8 cellular contexts compared by ENCODE assay signal in genomic region chr6:2857580-2858337, GRCh38. TPM values are rescaled to one million over a fixed set of nuclear protein-coding genes. Genes with fewer than 3 reads are reported as not detected.
DNase-seq lines count a peak whose midpoint lies in the region; ATAC-seq and TF ChIP-seq lines count a peak whose summit lies in the region.

No MANE protein-coding gene starts in this region.

- H3K27me3 ChIP-seq in A673 (replicated peaks; ENCODE audit: insufficient read depth, low read depth, low read length, poor library complexity) (no peaks in the 10 kb centered on the region), uterus (no peaks in the 10 kb centered on the region)

- H3K9me3 Mint-ChIP-seq in osteocyte (ENCODE audit: unreplicated experiment) = no peaks in the 10 kb centered on the region

- no peak for TF ChIP-seq POLR2A in uterus (IDR thresholded peaks at IDR 0.05)

- no peak overlapping the region for H3K4me3 Mint-ChIP-seq in osteocyte (ENCODE audit: unreplicated experiment)

- DNase-seq in A673 (ENCODE audit: low spot score) (peak; percentile 88), HT-29 (ENCODE audit: low spot score) (peak; percentile 61), osteocyte (ENCODE audit: extremely low spot score, unreplicated experiment) (peak; percentile 74), uterus (no peak), GOT3 (lab: John Stamatoyannopoulos, UW) (no peak)
- peak; percentile 51 to 62 for DNase-seq in activated CD4-positive, alpha-beta T cell treated with anti-CD3 and anti-CD28 coated beads, Interleukin-2, amount 50 U/mL, for 4 hours
- DNase-seq in effector CD4-positive, alpha-beta T cell = peak; percentile 66

- ATAC-seq in GM19397 (IDR thresholded peaks at IDR 0.05; ENCODE audit: unreplicated experiment) = peak; percentile 46

- intact Hi-C loops in A673 (cut with micrococcal nuclease; ENCODE audit: unreplicated experiment) (no loop called here), uterus (cut with DNase I; ENCODE audit: low total_unique reads) (no loop called here)

- H3K36me3 ChIP-seq in A673 (ENCODE audit: insufficient read depth, low read length, poor library complexity, severe bottlenecking) = no peaks in the 10 kb centered on the region
- no peaks in the 10 kb centered on the region for H3K36me3 ChIP-seq in uterus

- H3K27me3 Mint-ChIP-seq in osteocyte (ENCODE audit: unreplicated experiment) = no peaks in the 10 kb centered on the region

- TSS peak; percentile 81 for BruUV-seq in A673 (replicated peaks; lab: Mats Ljungman, UMichigan)

- no peak overlapping the region for H3K4me3 ChIP-seq in A673 (ENCODE audit: low read depth, low read length, poor library complexity, severe bottlenecking)
- H3K4me3 ChIP-seq in uterus = no peak overlapping the region

- H3K9me3 ChIP-seq in A673 (ENCODE audit: low read depth, low read length, poor library complexity, severe bottlenecking) (no peaks in the 10 kb centered on the region), uterus (no peaks in the 10 kb centered on the region)

- H3K4me1 Mint-ChIP-seq in osteocyte (ENCODE audit: unreplicated experiment) = peaks cover 36% of the 10 kb centered on the region

- H3K27ac Mint-ChIP-seq in osteocyte (ENCODE audit: unreplicated experiment) = peak overlapping the region; percentile 81

- H3K27ac ChIP-seq in A673 (ENCODE audit: low read depth, low read length, poor library complexity, severe bottlenecking) (peak overlapping the region; percentile 91), uterus (peak overlapping the region; percentile 53 to 69)

- H3K4me1 ChIP-seq in A673 (ENCODE audit: insufficient read depth, low read length, poor library complexity, severe bottlenecking) = peaks cover 54% of the 10 kb centered on the region
- H3K4me1 ChIP-seq in uterus = no peaks in the 10 kb centered on the region

- no peaks in the 10 kb centered on the region for H3K36me3 Mint-ChIP-seq in osteocyte (ENCODE audit: unreplicated experiment)

- no peak for TF ChIP-seq CTCF in A673 (conservative IDR thresholded peaks at IDR 0.05; ENCODE audit: low read depth, low read length)
- no peak for TF ChIP-seq CTCF in osteocyte (IDR thresholded peaks at IDR 0.05)
- TF ChIP-seq CTCF in uterus (IDR thresholded peaks at IDR 0.05) = no peak

- CTCF ChIA-PET in A673 (lab: Charles Lee) = interaction anchor here (0.6 kb wide), 1 partner anchor 18 kb away, joined by 3 read pairs; no protein-coding TSS in a partner anchor

- POLR2A ChIA-PET in A673 (lab: Charles Lee; ENCODE audit: low non-redundant PET) = interaction anchor here (0.7 kb wide), 1 partner anchor 65 kb away, joined by 9 read pairs; no protein-coding TSS in a partner anchor

RNA-seq across cellular contexts. Expression of gene SERPINB1, which starts 16.1 kb away (rescaled TPM):
- total RNA-seq in A673 (2021) = 1.3 and 1.9 TPM in 2 replicates
- total RNA-seq in HT-29 (2014; rRNA removed; shearing (Covaris generic)) = 75.5 and 93.2 TPM in 2 replicates
- 13.7 and 14.8 TPM in 2 replicates for total RNA-seq in osteocyte
- 10 to 100 TPM in 2 of 4 donors, 1 to 10 TPM in 2; 7.7 to 28.2 (median 17.2) TPM for total RNA-seq in uterus

RNA-seq across cellular contexts. Expression of gene SERPINB9, which starts 45.4 kb away (rescaled TPM):
- 4.1 and 4.2 TPM in 2 replicates for total RNA-seq in A673 (2021)
- 2.0 and 2.9 TPM in 2 replicates for total RNA-seq in HT-29 (2014; rRNA removed; shearing (Covaris generic))
- 0.34 and 0.48 TPM in 2 replicates for total RNA-seq in osteocyte
- total RNA-seq in uterus = 10 to 100 TPM in 2 of 4 donors, 1 to 10 TPM in 2; 8.7 to 17.7 (median 10.8) TPM

Comparison
In these comparisons a context has a peak if more than half of its experiments do, and no peak if none do; other contexts are left out.
1. DNase-seq: peak in A673 (single experiment), HT-29 (single experiment), activated CD4-positive, alpha-beta T cell treated with anti-CD3 and anti-CD28 coated beads, Interleukin-2, amount 50 U/mL, for 4 hours (2 of 2), effector CD4-positive, alpha-beta T cell (single experiment) and osteocyte (single experiment); none in uterus (0 of 2) and GOT3 (single experiment).